In the genomic region with DNA sequence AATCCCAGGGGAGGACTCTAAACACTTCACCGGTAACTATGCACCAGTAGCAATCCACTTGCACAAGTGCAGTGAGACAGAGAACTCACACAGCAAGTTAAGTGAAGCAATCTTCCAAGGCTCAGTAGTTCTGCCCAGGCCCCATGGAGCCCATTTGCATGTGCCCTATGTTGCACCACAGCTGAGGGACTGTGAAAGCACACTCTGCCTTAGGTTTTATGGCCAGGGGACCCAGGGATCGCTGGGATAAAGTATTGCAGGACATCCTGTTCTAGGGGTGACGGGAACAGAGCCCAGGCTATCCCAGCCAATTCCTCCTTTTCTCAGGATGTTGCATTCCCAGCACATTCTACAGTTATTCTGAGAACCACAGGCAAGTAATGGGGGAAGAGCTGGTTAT, we compare ENCODE assay signal across 2 cellular contexts.
TF ChIP-seq lines count a peak whose summit lies in the region.

No MANE protein-coding gene starts in this region.

TF ChIP-seq in HepG2, 621 proteins besides CTCF, POLR2A, EP300 and RAD21:
- TF ChIP-seq CEBPB (IDR thresholded peaks at IDR 0.05; ENCODE audit: borderline replicate concordance, low read depth, low read length), result 0 out of 2 replicates have a peak, but pooled peaks have one; percentile 1
- no peak for TF ChIP-seq TGIF2 (CRISPR knock-in tag; IDR thresholded peaks at IDR 0.05)
TF ChIP-seq in HepG2: peak in this region for 1.

TF ChIP-seq in GM23338, 12 proteins besides CTCF, POLR2A, EP300 and RAD21:
- TF ChIP-seq, protein P1, sequence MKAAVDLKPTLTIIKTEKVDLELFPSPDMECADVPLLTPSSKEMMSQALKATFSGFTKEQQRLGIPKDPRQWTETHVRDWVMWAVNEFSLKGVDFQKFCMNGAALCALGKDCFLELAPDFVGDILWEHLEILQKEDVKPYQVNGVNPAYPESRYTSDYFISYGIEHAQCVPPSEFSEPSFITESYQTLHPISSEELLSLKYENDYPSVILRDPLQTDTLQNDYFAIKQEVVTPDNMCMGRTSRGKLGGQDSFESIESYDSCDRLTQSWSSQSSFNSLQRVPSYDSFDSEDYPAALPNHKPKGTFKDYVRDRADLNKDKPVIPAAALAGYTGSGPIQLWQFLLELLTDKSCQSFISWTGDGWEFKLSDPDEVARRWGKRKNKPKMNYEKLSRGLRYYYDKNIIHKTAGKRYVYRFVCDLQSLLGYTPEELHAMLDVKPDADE (IDR thresholded peaks at IDR 0.05), result no peak
- TF ChIP-seq, protein P2, sequence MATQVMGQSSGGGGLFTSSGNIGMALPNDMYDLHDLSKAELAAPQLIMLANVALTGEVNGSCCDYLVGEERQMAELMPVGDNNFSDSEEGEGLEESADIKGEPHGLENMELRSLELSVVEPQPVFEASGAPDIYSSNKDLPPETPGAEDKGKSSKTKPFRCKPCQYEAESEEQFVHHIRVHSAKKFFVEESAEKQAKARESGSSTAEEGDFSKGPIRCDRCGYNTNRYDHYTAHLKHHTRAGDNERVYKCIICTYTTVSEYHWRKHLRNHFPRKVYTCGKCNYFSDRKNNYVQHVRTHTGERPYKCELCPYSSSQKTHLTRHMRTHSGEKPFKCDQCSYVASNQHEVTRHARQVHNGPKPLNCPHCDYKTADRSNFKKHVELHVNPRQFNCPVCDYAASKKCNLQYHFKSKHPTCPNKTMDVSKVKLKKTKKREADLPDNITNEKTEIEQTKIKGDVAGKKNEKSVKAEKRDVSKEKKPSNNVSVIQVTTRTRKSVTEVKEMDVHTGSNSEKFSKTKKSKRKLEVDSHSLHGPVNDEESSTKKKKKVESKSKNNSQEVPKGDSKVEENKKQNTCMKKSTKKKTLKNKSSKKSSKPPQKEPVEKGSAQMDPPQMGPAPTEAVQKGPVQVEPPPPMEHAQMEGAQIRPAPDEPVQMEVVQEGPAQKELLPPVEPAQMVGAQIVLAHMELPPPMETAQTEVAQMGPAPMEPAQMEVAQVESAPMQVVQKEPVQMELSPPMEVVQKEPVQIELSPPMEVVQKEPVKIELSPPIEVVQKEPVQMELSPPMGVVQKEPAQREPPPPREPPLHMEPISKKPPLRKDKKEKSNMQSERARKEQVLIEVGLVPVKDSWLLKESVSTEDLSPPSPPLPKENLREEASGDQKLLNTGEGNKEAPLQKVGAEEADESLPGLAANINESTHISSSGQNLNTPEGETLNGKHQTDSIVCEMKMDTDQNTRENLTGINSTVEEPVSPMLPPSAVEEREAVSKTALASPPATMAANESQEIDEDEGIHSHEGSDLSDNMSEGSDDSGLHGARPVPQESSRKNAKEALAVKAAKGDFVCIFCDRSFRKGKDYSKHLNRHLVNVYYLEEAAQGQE (IDR thresholded peaks at IDR 0.05; ENCODE audit: unreplicated experiment), result no peak
- TF ChIP-seq JUNB (IDR thresholded peaks at IDR 0.05; ENCODE audit: unreplicated experiment), result no peak
- TF ChIP-seq EZH2phosphoT487 (IDR thresholded peaks at IDR 0.05; ENCODE audit: unreplicated experiment), result no peak
- TF ChIP-seq NANOG (IDR thresholded peaks at IDR 0.05; ENCODE audit: borderline replicate concordance), result no peak
- TF ChIP-seq POLR2AphosphoS5 (IDR thresholded peaks at IDR 0.05; ENCODE audit: low read depth), result no peak
- TF ChIP-seq STAT1 (IDR thresholded peaks at IDR 0.05; ENCODE audit: unreplicated experiment), result no peak
- TF ChIP-seq ZNF331 (CRISPR knock-in tag; IDR thresholded peaks at IDR 0.05; ENCODE audit: low read depth), result no peak
- TF ChIP-seq CREB1 (CRISPR knock-in tag; IDR thresholded peaks at IDR 0.05; ENCODE audit: low read depth), result no peak
- TF ChIP-seq EZH2 (IDR thresholded peaks at IDR 0.05; ENCODE audit: low read depth, unreplicated experiment), result no peak
